17 cellular contexts compared by ENCODE assay signal in genomic region chr5:174727794-174728662, GRCh38. TPM values are rescaled to one million over a fixed set of nuclear protein-coding genes. Genes with fewer than 3 reads are reported as not detected.
"Had no signal": no experiment of that assay in that cellular context is flagged by ENCODE, and none has a peak within 500 bp of the region (broad histone marks: within the 10 kb centered on the region; RNA-seq: fewer than 3 reads in every experiment).

No MANE protein-coding gene starts in this region.

- ATAC-seq: activated CD8-positive, alpha-beta memory T cell treated with anti-CD3 and anti-CD28 coated beads, Interleukin-2, amount 10 ng/mL, durations not matched to agents 7 days and 5 days; left ventricle myocardium superior; stimulated activated naive B cell treated with anti-CD40 and anti-IgM and Interleukin-4, amounts not matched to agents 10 μg/mL and 1 μg/mL and 100 μg/mL, for 72 hours had no signal

- H3K27ac Mint-ChIP-seq: activated CD4-positive, alpha-beta memory T cell treated with anti-CD3 and anti-CD28 coated beads for 36 hours; activated CD8-positive, alpha-beta memory T cell treated with anti-CD3 and anti-CD28 coated beads, Interleukin-2, amount 10 ng/mL, durations not matched to agents 7 days and 5 days; activated T-cell treated with anti-CD3 and anti-CD28 coated beads, Interleukin-2, amount 50 U/mL, for 24 hours; stimulated activated naive B cell treated with anti-CD40 and anti-IgM and Interleukin-4, amounts not matched to agents 10 μg/mL and 1 μg/mL and 100 μg/mL, for 72 hours had no signal

- H3K36me3 ChIP-seq: thyroid gland, vagina had no signal

- DNase-seq: activated CD4-positive, alpha-beta memory T cell treated with anti-CD3 and anti-CD28 coated beads for 36 hours; activated CD8-positive, alpha-beta memory T cell treated with anti-CD3 and anti-CD28 coated beads, Interleukin-2, amount 10 ng/mL, durations not matched to agents 7 days and 5 days; activated naive CD4-positive, alpha-beta T cell treated with anti-CD3 and anti-CD28 coated beads, Interleukin-2, amount 50 U/mL, for 16 hours; activated T-cell treated with anti-CD3 and anti-CD28 coated beads, Interleukin-2, amount 50 U/mL, for 24 hours; hypothalamus; kidney glomerular epithelial cell; left ventricle myocardium superior; mesenchymal stem cell; retina; stimulated activated CD4-positive, alpha-beta T cell treated with anti-CD3 and anti-CD28 coated beads, Interleukin-2, amount 100 ng/mL, for 48 hours; stimulated activated naive B cell treated with anti-CD40 and anti-IgM and Interleukin-4, amounts not matched to agents 10 μg/mL and 1 μg/mL and 100 μg/mL, for 72 hours; T-helper 1 cell; thyroid gland had no signal

- H3K4me3 ChIP-seq: esophagus muscularis mucosa, thyroid gland, vagina had no signal

- H3K4me3 Mint-ChIP-seq: activated CD4-positive, alpha-beta memory T cell treated with anti-CD3 and anti-CD28 coated beads for 36 hours; activated CD8-positive, alpha-beta memory T cell treated with anti-CD3 and anti-CD28 coated beads, Interleukin-2, amount 10 ng/mL, durations not matched to agents 7 days and 5 days; activated T-cell treated with anti-CD3 and anti-CD28 coated beads, Interleukin-2, amount 50 U/mL, for 24 hours; stimulated activated naive B cell treated with anti-CD40 and anti-IgM and Interleukin-4, amounts not matched to agents 10 μg/mL and 1 μg/mL and 100 μg/mL, for 72 hours had no signal

- H3K27ac ChIP-seq: esophagus muscularis mucosa, thyroid gland, vagina, VCaP had no signal

- H3K9me3 ChIP-seq: esophagus muscularis mucosa, thyroid gland, vagina had no signal

- H3K36me3 Mint-ChIP-seq: activated CD4-positive, alpha-beta memory T cell treated with anti-CD3 and anti-CD28 coated beads for 36 hours had no signal

- H3K27me3 ChIP-seq: vagina had no signal

- H3K9me3 Mint-ChIP-seq: activated CD4-positive, alpha-beta memory T cell treated with anti-CD3 and anti-CD28 coated beads for 36 hours; activated T-cell treated with anti-CD3 and anti-CD28 coated beads, Interleukin-2, amount 50 U/mL, for 24 hours; neural crest cell; stimulated activated naive B cell treated with anti-CD40 and anti-IgM and Interleukin-4, amounts not matched to agents 10 μg/mL and 1 μg/mL and 100 μg/mL, for 72 hours had no signal

RNA-seq across cellular contexts. Expression of gene MSX2, which starts 3.6 kb away (rescaled TPM):
- total RNA-seq: activated CD4-positive, alpha-beta memory T cell treated with anti-CD3 and anti-CD28 coated beads for 36 hours; activated CD8-positive, alpha-beta memory T cell treated with anti-CD3 and anti-CD28 coated beads, Interleukin-2, amount 10 ng/mL, durations not matched to agents 7 days and 5 days had no signal
